Comparison of ENCODE assay signal across 16 cellular contexts in genomic region chr7:7737674-7738073, GRCh38. TPM values are rescaled to one million over a fixed set of nuclear protein-coding genes. Genes with fewer than 3 reads are reported as not detected.
DNase-seq lines count a peak whose midpoint lies in the region; ATAC-seq, FAIRE-seq and TF ChIP-seq lines count a peak whose summit lies in the region.
"Had no signal": no experiment of that assay in that cellular context is flagged by ENCODE, and none has a peak within 500 bp of the region (broad histone marks: within the 10 kb centered on the region; RNA-seq: fewer than 3 reads in every experiment).

No MANE protein-coding gene starts in this region.

- CTCF ChIA-PET in A549 (lab: Yijun Ruan, JAX): interaction anchor here (1.1 kb wide), 1 partner anchor 21 kb away, joined by 3 read pairs; no protein-coding TSS in a partner anchor

- no peak overlapping the region for H3K4me3 ChIP-seq in A549
- no peak overlapping the region for H3K4me3 ChIP-seq in GM23338
- H3K4me3 ChIP-seq: BLaER1 treated with 17β-estradiol and CSF1 and Interleukin-3, amounts not matched to agents 10 nM and 100 nM had no signal

- H3K4me1 Mint-ChIP-seq in GM23338 (peaks cover 21% of the 10 kb centered on the region), progenitor cell of endocrine pancreas (ENCODE audit: low read depth) (peaks cover 10% of the 10 kb centered on the region)
- peaks cover 19% of the 10 kb centered on the region for H3K4me1 Mint-ChIP-seq in activated naive CD8-positive, alpha-beta T cell treated with anti-CD3 and anti-CD28 coated beads, Interleukin-2, amount 50 U/mL, for 24 hours

- no peaks in the 10 kb centered on the region for H3K36me3 ChIP-seq in GM23338 (ENCODE audit: insufficient read depth)
- H3K36me3 ChIP-seq: BLaER1 treated with 17β-estradiol and CSF1 and Interleukin-3, amounts not matched to agents 10 nM and 100 nM had no signal

- H2AFZ ChIP-seq in GM23338: no peak overlapping the region

- TF ChIP-seq CTCF in A549 (IDR thresholded peaks at IDR 0.05) (no peak), GM23338 (conservative IDR thresholded peaks at IDR 0.05; ENCODE audit: low read depth in 2 of 2) (no peak), progenitor cell of endocrine pancreas (IDR thresholded peaks at IDR 0.05; ENCODE audit: unreplicated experiment) (no peak)

- DNase-seq in A549 (ENCODE audit: low read depth in 1 of 2, low spot score in 1 of 2): peak in 1 of 2 experiments; percentile 9
- DNase-seq in GM23338 (ENCODE audit: low spot score): no peak
- peak; percentile 12 for DNase-seq in M059J (ENCODE audit: low read depth)
- no peak for DNase-seq in progenitor cell of endocrine pancreas (ENCODE audit: low spot score, unreplicated experiment)
- no peak for DNase-seq in activated naive CD8-positive, alpha-beta T cell treated with anti-CD3 and anti-CD28 coated beads, Interleukin-2, amount 50 U/mL, for 24 hours
- no peak for DNase-seq in activated CD4-positive, alpha-beta T cell treated with anti-CD3 and anti-CD28 coated beads for 4 hours
- no peak for DNase-seq in activated CD4-positive, alpha-beta T cell treated with anti-CD3 and anti-CD28 coated beads for 1 hour
- DNase-seq: 8988T; ACHN; CD4-positive, CD25-positive, alpha-beta regulatory T cell; DMS 273 treated with DMSO at 0.1 percent for 48 hours; HCEC 1CT had no signal

- H3K9me2 ChIP-seq in GM23338 (ENCODE audit: insufficient read depth): no peaks in the 10 kb centered on the region

- H3K27ac ChIP-seq in A549 (no peak overlapping the region), GM23338 (ENCODE audit: low read depth) (no peak overlapping the region)
- H3K27ac ChIP-seq: BLaER1 treated with 17β-estradiol and CSF1 and Interleukin-3, amounts not matched to agents 10 nM and 100 nM; HL-60 had no signal

- ATAC-seq in A549 (no peak), GM23338 (no peak), HG02840 (IDR thresholded peaks at IDR 0.05; ENCODE audit: low FRiP score, unreplicated experiment) (no peak)
- no peak for ATAC-seq in activated naive CD8-positive, alpha-beta T cell treated with anti-CD3 and anti-CD28 coated beads, Interleukin-2, amount 50 U/mL, for 24 hours

- peaks cover 23% of the 10 kb centered on the region for H3K4me1 ChIP-seq in A549
- peaks cover 5% of the 10 kb centered on the region; the same call in 1 of the 2 replicates for H3K4me1 ChIP-seq in GM23338 (ENCODE audit: insufficient read depth)

- FAIRE-seq in A549 (lab: Jason Lieb, UNC): no peak
- FAIRE-seq: H1 had no signal

- H3K4me3 Mint-ChIP-seq in GM23338: no peak overlapping the region
- no peak overlapping the region for H3K4me3 Mint-ChIP-seq in progenitor cell of endocrine pancreas (ENCODE audit: low read depth)
- no peak overlapping the region for H3K4me3 Mint-ChIP-seq in activated naive CD8-positive, alpha-beta T cell treated with anti-CD3 and anti-CD28 coated beads, Interleukin-2, amount 50 U/mL, for 24 hours
- H3K4me3 Mint-ChIP-seq: CD4-positive, CD25-positive, alpha-beta regulatory T cell had no signal

- TF ChIP-seq RAD21 in A549 (conservative IDR thresholded peaks at IDR 0.05 in 1 of 2, IDR thresholded peaks at IDR 0.05 in 1 of 2): no peak

- H3K27me3 Mint-ChIP-seq in GM23338 (ENCODE audit: insufficient read depth, low read depth, poor library complexity): no peaks in the 10 kb centered on the region
- H3K27me3 Mint-ChIP-seq in progenitor cell of endocrine pancreas: no peaks in the 10 kb centered on the region
- no peaks in the 10 kb centered on the region for H3K27me3 Mint-ChIP-seq in activated naive CD8-positive, alpha-beta T cell treated with anti-CD3 and anti-CD28 coated beads, Interleukin-2, amount 50 U/mL, for 24 hours
- H3K27me3 Mint-ChIP-seq: CD4-positive, CD25-positive, alpha-beta regulatory T cell had no signal

- no peaks in the 10 kb centered on the region for H4K20me1 ChIP-seq in GM23338 (replicated peaks; ENCODE audit: insufficient read depth)
- H4K20me1 ChIP-seq: BLaER1 treated with 17β-estradiol and CSF1 and Interleukin-3, amounts not matched to agents 10 nM and 100 nM had no signal

- H3K27ac Mint-ChIP-seq in GM23338: 0 out of 2 replicates have a peak overlapping the region, but pooled peaks have one; percentile 10
- H3K27ac Mint-ChIP-seq in progenitor cell of endocrine pancreas: peak overlapping the region; percentile 36
- H3K27ac Mint-ChIP-seq in activated naive CD8-positive, alpha-beta T cell treated with anti-CD3 and anti-CD28 coated beads, Interleukin-2, amount 50 U/mL, for 24 hours: no peak overlapping the region

- H3K36me3 Mint-ChIP-seq in GM23338 (ENCODE audit: low read depth) (no peaks in the 10 kb centered on the region), progenitor cell of endocrine pancreas (ENCODE audit: insufficient read depth) (no peaks in the 10 kb centered on the region)
- peaks cover 8% of the 10 kb centered on the region for H3K36me3 Mint-ChIP-seq in activated naive CD8-positive, alpha-beta T cell treated with anti-CD3 and anti-CD28 coated beads, Interleukin-2, amount 50 U/mL, for 24 hours (ENCODE audit: low read depth)

- no peak for TF ChIP-seq POLR2A in A549 (IDR thresholded peaks at IDR 0.05; ENCODE audit: low read length)

- H3F3A ChIP-seq in GM23338 (replicated peaks; ENCODE audit: low read depth): no peaks in the 10 kb centered on the region

- H3K4me2 ChIP-seq in A549 (peak overlapping the region; percentile 23; the same call in 2 of the 3 replicates), GM23338 (no peak overlapping the region)

- POLR2A ChIA-PET in A549 (lab: Yijun Ruan, JAX): no interaction called here

- H3K9me3 ChIP-seq in A549: no peaks in the 10 kb centered on the region
- H3K9me3 ChIP-seq: BLaER1 treated with 17β-estradiol and CSF1 and Interleukin-3, amounts not matched to agents 10 nM and 100 nM had no signal

- no peaks in the 10 kb centered on the region for H3K27me3 ChIP-seq in GM23338 (ENCODE audit: insufficient read depth)
- H3K27me3 ChIP-seq: BLaER1 treated with 17β-estradiol and CSF1 and Interleukin-3, amounts not matched to agents 10 nM and 100 nM had no signal

- TF ChIP-seq EP300 in A549 (IDR thresholded peaks at IDR 0.05): no peak

- no peaks in the 10 kb centered on the region for H3K79me2 ChIP-seq in GM23338 (replicated peaks; ENCODE audit: insufficient read depth)

- no peaks in the 10 kb centered on the region for H3K9me3 Mint-ChIP-seq in GM23338
- H3K9me3 Mint-ChIP-seq in progenitor cell of endocrine pancreas (ENCODE audit: low read depth): peaks cover 4% of the 10 kb centered on the region
- no peaks in the 10 kb centered on the region for H3K9me3 Mint-ChIP-seq in activated naive CD8-positive, alpha-beta T cell treated with anti-CD3 and anti-CD28 coated beads, Interleukin-2, amount 50 U/mL, for 24 hours
- H3K9me3 Mint-ChIP-seq: CD4-positive, CD25-positive, alpha-beta regulatory T cell had no signal

TF ChIP-seq in A549, 52 proteins besides CTCF, POLR2A, EP300 and RAD21:
- TF ChIP-seq CBX2 (IDR thresholded peaks at IDR 0.05; ENCODE audit: borderline replicate concordance, low read depth) (no peak), GATA3 (IDR thresholded peaks at IDR 0.05; ENCODE audit: borderline replicate concordance) (peak; percentile 27; the same call in 1 of the 2 replicates)

TF ChIP-seq in GM23338, 12 proteins besides CTCF, POLR2A, EP300 and RAD21 (continues in another document):
- TF ChIP-seq, protein P1, sequence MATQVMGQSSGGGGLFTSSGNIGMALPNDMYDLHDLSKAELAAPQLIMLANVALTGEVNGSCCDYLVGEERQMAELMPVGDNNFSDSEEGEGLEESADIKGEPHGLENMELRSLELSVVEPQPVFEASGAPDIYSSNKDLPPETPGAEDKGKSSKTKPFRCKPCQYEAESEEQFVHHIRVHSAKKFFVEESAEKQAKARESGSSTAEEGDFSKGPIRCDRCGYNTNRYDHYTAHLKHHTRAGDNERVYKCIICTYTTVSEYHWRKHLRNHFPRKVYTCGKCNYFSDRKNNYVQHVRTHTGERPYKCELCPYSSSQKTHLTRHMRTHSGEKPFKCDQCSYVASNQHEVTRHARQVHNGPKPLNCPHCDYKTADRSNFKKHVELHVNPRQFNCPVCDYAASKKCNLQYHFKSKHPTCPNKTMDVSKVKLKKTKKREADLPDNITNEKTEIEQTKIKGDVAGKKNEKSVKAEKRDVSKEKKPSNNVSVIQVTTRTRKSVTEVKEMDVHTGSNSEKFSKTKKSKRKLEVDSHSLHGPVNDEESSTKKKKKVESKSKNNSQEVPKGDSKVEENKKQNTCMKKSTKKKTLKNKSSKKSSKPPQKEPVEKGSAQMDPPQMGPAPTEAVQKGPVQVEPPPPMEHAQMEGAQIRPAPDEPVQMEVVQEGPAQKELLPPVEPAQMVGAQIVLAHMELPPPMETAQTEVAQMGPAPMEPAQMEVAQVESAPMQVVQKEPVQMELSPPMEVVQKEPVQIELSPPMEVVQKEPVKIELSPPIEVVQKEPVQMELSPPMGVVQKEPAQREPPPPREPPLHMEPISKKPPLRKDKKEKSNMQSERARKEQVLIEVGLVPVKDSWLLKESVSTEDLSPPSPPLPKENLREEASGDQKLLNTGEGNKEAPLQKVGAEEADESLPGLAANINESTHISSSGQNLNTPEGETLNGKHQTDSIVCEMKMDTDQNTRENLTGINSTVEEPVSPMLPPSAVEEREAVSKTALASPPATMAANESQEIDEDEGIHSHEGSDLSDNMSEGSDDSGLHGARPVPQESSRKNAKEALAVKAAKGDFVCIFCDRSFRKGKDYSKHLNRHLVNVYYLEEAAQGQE (IDR thresholded peaks at IDR 0.05; ENCODE audit: unreplicated experiment): no peak
- TF ChIP-seq, protein P2, sequence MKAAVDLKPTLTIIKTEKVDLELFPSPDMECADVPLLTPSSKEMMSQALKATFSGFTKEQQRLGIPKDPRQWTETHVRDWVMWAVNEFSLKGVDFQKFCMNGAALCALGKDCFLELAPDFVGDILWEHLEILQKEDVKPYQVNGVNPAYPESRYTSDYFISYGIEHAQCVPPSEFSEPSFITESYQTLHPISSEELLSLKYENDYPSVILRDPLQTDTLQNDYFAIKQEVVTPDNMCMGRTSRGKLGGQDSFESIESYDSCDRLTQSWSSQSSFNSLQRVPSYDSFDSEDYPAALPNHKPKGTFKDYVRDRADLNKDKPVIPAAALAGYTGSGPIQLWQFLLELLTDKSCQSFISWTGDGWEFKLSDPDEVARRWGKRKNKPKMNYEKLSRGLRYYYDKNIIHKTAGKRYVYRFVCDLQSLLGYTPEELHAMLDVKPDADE (IDR thresholded peaks at IDR 0.05): no peak

RNA-seq across cellular contexts. Expression of gene RPA3, which starts 19.3 kb away (rescaled TPM):
- polyA plus RNA-seq in A549 (2011; rRNA removed) (103 and 129 TPM in 2 replicates), A549 (2017; fragmentation: RNase III; extraction: RNeasy Plus Mini Kit Qiagen cat#74134 plus additional on column Dnase treatment) (95.1 to 101 TPM (median 97.2 TPM) in 3 replicates), GM23338 (2016; fragmentation: Nextera tagmentation; extraction: Ambion mirVana) (284 and 287 TPM in 2 replicates)
- 44.6 and 62.1 TPM in 2 replicates for polyA plus RNA-seq in A549 (2012; cell fraction: cytosol; rRNA removed)
- 14.1 and 25.3 TPM in 2 replicates for polyA plus RNA-seq in A549 (2012; cell fraction: nucleus; rRNA removed)
- 6.9 and 9.2 TPM in 2 replicates for polyA minus RNA-seq in A549 (2011; rRNA and poly(A)+ RNA removed)
- total RNA-seq in GM23338 (2014; rRNA removed; shearing (Covaris generic)): 57.4 and 74.9 TPM in 2 replicates
- 121 and 127 TPM in 2 replicates for total RNA-seq in M059J (2014; rRNA removed; shearing (Covaris generic))
- 39.5 and 39.6 TPM in 2 replicates for total RNA-seq in progenitor cell of endocrine pancreas
